ENCODE assay signal across 1 cellular context in genomic region chrX:47047989-47048388, GRCh38.
A peak's percentile ranks its signal among the peaks of the same experiment; 100 is the strongest.
TF ChIP-seq lines count a peak whose summit lies in the region.

No MANE protein-coding gene starts in this region.

TF ChIP-seq in K562, 482 proteins besides CTCF, POLR2A, EP300 and RAD21 (continued from another document and continues in another):
- TF ChIP-seq CBFA2T2 (conservative IDR thresholded peaks at IDR 0.05), result peak; percentile 90
- peak; percentile 70 for TF ChIP-seq NFIC (IDR thresholded peaks at IDR 0.05)
- TF ChIP-seq ZNF175 (CRISPR knock-in tag; IDR thresholded peaks at IDR 0.05; ENCODE audit: low read depth), result no peak
- no peak for TF ChIP-seq KAT7 (CRISPR knock-in tag; IDR thresholded peaks at IDR 0.05; ENCODE audit: borderline replicate concordance)
- peak; percentile 95 for TF ChIP-seq TCF3 (CRISPR knock-in tag; IDR thresholded peaks at IDR 0.05)
- TF ChIP-seq SMARCA5 (IDR thresholded peaks at IDR 0.05), result no peak
- no peak for TF ChIP-seq ZNF76 (CRISPR knock-in tag; IDR thresholded peaks at IDR 0.05; ENCODE audit: borderline replicate concordance)
- TF ChIP-seq C11orf30 (IDR thresholded peaks at IDR 0.05; ENCODE audit: low read depth), result no peak
- no peak for TF ChIP-seq E2F8 (IDR thresholded peaks at IDR 0.05; ENCODE audit: low read depth, partially characterized antibody)
- TF ChIP-seq PHB2 (IDR thresholded peaks at IDR 0.05; ENCODE audit: low read depth), result peak; percentile 58; the same call in 1 of the 2 replicates
- TF ChIP-seq ZNF431 (CRISPR knock-in tag; IDR thresholded peaks at IDR 0.05), result no peak
- no peak for TF ChIP-seq ILF3 (IDR thresholded peaks at IDR 0.05; ENCODE audit: borderline replicate concordance)
- TF ChIP-seq MXI1 (IDR thresholded peaks at IDR 0.05; ENCODE audit: low read depth, low read length), result no peak
- TF ChIP-seq ZNF408 (CRISPR knock-in tag; IDR thresholded peaks at IDR 0.05; ENCODE audit: low read depth), result no peak
- TF ChIP-seq NR1H2 (CRISPR knock-in tag; IDR thresholded peaks at IDR 0.05), result no peak
- TF ChIP-seq ZNF316 (IDR thresholded peaks at IDR 0.05), result no peak
- no peak for TF ChIP-seq NCOA4 (IDR thresholded peaks at IDR 0.05; ENCODE audit: partially characterized antibody)
- no peak for TF ChIP-seq MAZ (CRISPR knock-in tag; conservative IDR thresholded peaks at IDR 0.05 in 1 of 2, IDR thresholded peaks at IDR 0.05 in 1 of 2)
- no peak for TF ChIP-seq KLF6 (CRISPR knock-in tag; IDR thresholded peaks at IDR 0.05; ENCODE audit: borderline replicate concordance)
- no peak for TF ChIP-seq ZNF780A (CRISPR knock-in tag; IDR thresholded peaks at IDR 0.05)
- no peak for TF ChIP-seq ZNF609 (CRISPR knock-in tag; IDR thresholded peaks at IDR 0.05; ENCODE audit: borderline replicate concordance)
- TF ChIP-seq NRF1 (conservative IDR thresholded peaks at IDR 0.05 in 1 of 2, IDR thresholded peaks at IDR 0.05 in 1 of 2), result no peak
- no peak for TF ChIP-seq PBX2 (CRISPR knock-in tag; IDR thresholded peaks at IDR 0.05; ENCODE audit: low read depth)
- peak; percentile 91 for TF ChIP-seq PBX2 (tag; conservative IDR thresholded peaks at IDR 0.05; ENCODE audit: low read depth)
- no peak for TF ChIP-seq GABPA (tag; conservative IDR thresholded peaks at IDR 0.05; ENCODE audit: low read depth)
- no peak for TF ChIP-seq ZNF146 (CRISPR knock-in tag; IDR thresholded peaks at IDR 0.05; ENCODE audit: unreplicated experiment)
- no peak for TF ChIP-seq ETV1 (tag; conservative IDR thresholded peaks at IDR 0.05; ENCODE audit: low read depth)
- TF ChIP-seq ZNF57 (CRISPR knock-in tag; IDR thresholded peaks at IDR 0.05), result no peak
- no peak for TF ChIP-seq HDAC8 (tag; IDR thresholded peaks at IDR 0.05)
- TF ChIP-seq ZFPM2 (CRISPR knock-in tag; IDR thresholded peaks at IDR 0.05), result no peak
- TF ChIP-seq USF2 (CRISPR knock-in tag; IDR thresholded peaks at IDR 0.05), result no peak
- no peak for TF ChIP-seq BMI1 (IDR thresholded peaks at IDR 0.05; ENCODE audit: low read length)
- TF ChIP-seq MEF2D (tag; conservative IDR thresholded peaks at IDR 0.05; ENCODE audit: low read depth), result no peak
- TF ChIP-seq THAP7 (CRISPR knock-in tag; IDR thresholded peaks at IDR 0.05), result no peak
- TF ChIP-seq XRCC3 (IDR thresholded peaks at IDR 0.05), result no peak
- no peak for TF ChIP-seq FIP1L1 (IDR thresholded peaks at IDR 0.05; ENCODE audit: low read depth, low read length, poor library complexity, severe bottlenecking)
- no peak for TF ChIP-seq FOXP4 (CRISPR knock-in tag; IDR thresholded peaks at IDR 0.05; ENCODE audit: borderline replicate concordance)
- no peak for TF ChIP-seq ZBTB17 (CRISPR knock-in tag; IDR thresholded peaks at IDR 0.05)
- TF ChIP-seq SIN3A (IDR thresholded peaks at IDR 0.05; ENCODE audit: borderline replicate concordance in 2 of 2, control insufficient read depth in 1 of 2, low read depth in 2 of 2, low read length in 2 of 2), result no peak
- no peak for TF ChIP-seq ZFP36 (IDR thresholded peaks at IDR 0.05; ENCODE audit: low read depth, low read length, partially characterized antibody)
- 0 out of 2 replicates have a peak, but pooled peaks have one; percentile 42 for TF ChIP-seq LCOR (CRISPR knock-in tag; IDR thresholded peaks at IDR 0.05)
- no peak for TF ChIP-seq NKRF (IDR thresholded peaks at IDR 0.05; ENCODE audit: borderline replicate concordance)
- no peak for TF ChIP-seq NFXL1 (CRISPR knock-in tag; IDR thresholded peaks at IDR 0.05)
- no peak for TF ChIP-seq TCF15 (CRISPR knock-in tag; IDR thresholded peaks at IDR 0.05)
- TF ChIP-seq HMBOX1 (IDR thresholded peaks at IDR 0.05), result 0 out of 2 replicates have a peak, but pooled peaks have one; percentile 22
- TF ChIP-seq HLTF (IDR thresholded peaks at IDR 0.05), result no peak
- no peak for TF ChIP-seq SMC3 (conservative IDR thresholded peaks at IDR 0.05; ENCODE audit: insufficient read depth, low read depth, low read length)
- TF ChIP-seq MCM2 (IDR thresholded peaks at IDR 0.05; ENCODE audit: low read depth), result no peak
- TF ChIP-seq SMAD1 (IDR thresholded peaks at IDR 0.05; ENCODE audit: low read depth, low read length, partially characterized antibody), result peak; percentile 46
- TF ChIP-seq ATF4 (CRISPR knock-in tag; IDR thresholded peaks at IDR 0.05), result no peak
- TF ChIP-seq ARID1B (IDR thresholded peaks at IDR 0.05), result peak; percentile 97
- peak; percentile 56 to 97; a peak in 3 of 4 replicates for TF ChIP-seq RCOR1 (IDR thresholded peaks at IDR 0.05; ENCODE audit: borderline replicate concordance in 1 of 2, low read depth in 2 of 2, low read length in 2 of 2)
- TF ChIP-seq ZNF24 (IDR thresholded peaks at IDR 0.05), result no peak
